Comparison of ENCODE assay signal across 21 cellular contexts in genomic region chr18:54532962-54533361, GRCh38. TPM values are rescaled to one million over a fixed set of nuclear protein-coding genes. Genes with fewer than 3 reads are reported as not detected.
DNase-seq lines count a peak whose midpoint lies in the region; ATAC-seq and TF ChIP-seq lines count a peak whose summit lies in the region.
"Had no signal": no experiment of that assay in that cellular context is flagged by ENCODE, and none has a peak within 500 bp of the region (broad histone marks: within the 10 kb centered on the region; RNA-seq: fewer than 3 reads in every experiment).

No MANE protein-coding gene starts in this region.

- H3K4me1 ChIP-seq in Peyer's patch: no peaks in the 10 kb centered on the region

- no peak overlapping the region for H3K4me3 ChIP-seq in Peyer's patch
- H3K4me3 ChIP-seq: BLaER1, SK-N-MC had no signal

- DNase-seq in activated CD4-positive, alpha-beta T cell treated with anti-CD3 and anti-CD28 coated beads, Interleukin-2, amount 10 ng/mL, durations not matched to agents 24 days and 14 days: peak; percentile 8
- DNase-seq in activated CD4-positive, alpha-beta T cell treated with anti-CD3 and anti-CD28 coated beads, Interleukin-2, amount 50 U/mL, for 1 hour: no peak
- peak; percentile 29 for DNase-seq in HT-29 (ENCODE audit: low spot score)
- no peak for DNase-seq in WTC11 (ENCODE audit: low spot score)
- DNase-seq in Peyer's patch: no peak
- DNase-seq in kidney glomerular epithelial cell (lab: John Stamatoyannopoulos, UW): no peak
- DNase-seq in cardiac septum (ENCODE audit: low spot score): no peak
- DNase-seq: CD4-positive, alpha-beta memory T cell; DMS79; NCI-H187; NCI-H2107; NCI-H226; NCI-H526; SHP77 had no signal

- H3K27me3 ChIP-seq in Peyer's patch: no peaks in the 10 kb centered on the region
- H3K27me3 ChIP-seq: BLaER1 had no signal

- peaks cover 3% of the 10 kb centered on the region for H3K27me3 Mint-ChIP-seq in activated CD4-positive, alpha-beta T cell treated with anti-CD3 and anti-CD28 coated beads, Interleukin-2, amount 10 ng/mL, durations not matched to agents 24 days and 14 days
- peaks cover 6% of the 10 kb centered on the region for H3K27me3 Mint-ChIP-seq in WTC11 (ENCODE audit: low read depth)

- TF ChIP-seq POLR2A in Peyer's patch (IDR thresholded peaks at IDR 0.05): no peak

- CTCF ChIA-PET in WTC11 (lab: Charles Lee): interaction anchor here (1.5 kb wide), 1 partner anchor 88 kb away, joined by 4 read pairs; no protein-coding TSS in a partner anchor

- H3K4me1 Mint-ChIP-seq in activated CD4-positive, alpha-beta T cell treated with anti-CD3 and anti-CD28 coated beads, Interleukin-2, amount 10 ng/mL, durations not matched to agents 24 days and 14 days: no peaks in the 10 kb centered on the region
- peaks cover 57% of the 10 kb centered on the region for H3K4me1 Mint-ChIP-seq in WTC11
- H3K4me1 Mint-ChIP-seq: CD4-positive, alpha-beta memory T cell had no signal

- intact Hi-C loops in activated CD4-positive, alpha-beta T cell treated with anti-CD3 and anti-CD28 coated beads, Interleukin-2, amount 10 ng/mL, durations not matched to agents 24 days and 14 days (cut with micrococcal nuclease): no loop called here
- intact Hi-C loops in cardiac septum (cut with DNase I): no loop called here

- H3K27ac ChIP-seq in Peyer's patch: no peak overlapping the region
- H3K27ac ChIP-seq: SK-N-MC had no signal

- ATAC-seq in WTC11: no peak

- H3K9me3 Mint-ChIP-seq in activated CD4-positive, alpha-beta T cell treated with anti-CD3 and anti-CD28 coated beads, Interleukin-2, amount 10 ng/mL, durations not matched to agents 24 days and 14 days: no peaks in the 10 kb centered on the region
- peaks cover 12% of the 10 kb centered on the region for H3K9me3 Mint-ChIP-seq in WTC11
- H3K9me3 Mint-ChIP-seq: T-helper 2 cell treated with Interferon-gamma antibody and Interleukin-4, amounts not matched to agents 5 μg/mL and 100 μg/mL, for 36 hours had no signal

- no peaks in the 10 kb centered on the region for H3K36me3 ChIP-seq in Peyer's patch
- H3K36me3 ChIP-seq: BLaER1 had no signal

- POLR2A ChIA-PET in WTC11 (lab: Charles Lee): interaction anchor here (0.6 kb wide), 1 partner anchor 15 kb away, joined by 5 read pairs; no protein-coding TSS in a partner anchor

- no peak overlapping the region for H3K27ac Mint-ChIP-seq in activated CD4-positive, alpha-beta T cell treated with anti-CD3 and anti-CD28 coated beads, Interleukin-2, amount 10 ng/mL, durations not matched to agents 24 days and 14 days
- peak overlapping the region; percentile 95 for H3K27ac Mint-ChIP-seq in WTC11
- H3K27ac Mint-ChIP-seq: CD4-positive, alpha-beta memory T cell; T-helper 2 cell treated with Interferon-gamma antibody and Interleukin-4, amounts not matched to agents 5 μg/mL and 100 μg/mL, for 36 hours had no signal

- no peak overlapping the region for H3K4me3 Mint-ChIP-seq in activated CD4-positive, alpha-beta T cell treated with anti-CD3 and anti-CD28 coated beads, Interleukin-2, amount 10 ng/mL, durations not matched to agents 24 days and 14 days
- H3K4me3 Mint-ChIP-seq in WTC11: no peak overlapping the region
- H3K4me3 Mint-ChIP-seq: CD4-positive, alpha-beta memory T cell; T-helper 2 cell treated with Interferon-gamma antibody and Interleukin-4, amounts not matched to agents 5 μg/mL and 100 μg/mL, for 36 hours had no signal

- no peaks in the 10 kb centered on the region for H3K9me3 ChIP-seq in Peyer's patch

- no peaks in the 10 kb centered on the region for H3K36me3 Mint-ChIP-seq in activated CD4-positive, alpha-beta T cell treated with anti-CD3 and anti-CD28 coated beads, Interleukin-2, amount 10 ng/mL, durations not matched to agents 24 days and 14 days (ENCODE audit: low read depth)
- H3K36me3 Mint-ChIP-seq in WTC11: peaks cover 13% of the 10 kb centered on the region
- H3K36me3 Mint-ChIP-seq: CD4-positive, alpha-beta memory T cell had no signal

- no peak for TF ChIP-seq CTCF in WTC11 (IDR thresholded peaks at IDR 0.05)
- TF ChIP-seq CTCF in Peyer's patch (IDR thresholded peaks at IDR 0.05): no peak

TF ChIP-seq in WTC11, 78 proteins besides CTCF, POLR2A, EP300 and RAD21 (continues in another document):
- TF ChIP-seq ZNF532 (CRISPR knock-in tag; IDR thresholded peaks at IDR 0.05; ENCODE audit: borderline replicate concordance): no peak
- TF ChIP-seq CREM (CRISPR knock-in tag; IDR thresholded peaks at IDR 0.05): no peak
- no peak for TF ChIP-seq FOXP1 (CRISPR knock-in tag; IDR thresholded peaks at IDR 0.05; ENCODE audit: borderline replicate concordance)
- TF ChIP-seq ZNF263 (CRISPR knock-in tag; IDR thresholded peaks at IDR 0.05; ENCODE audit: low read depth): no peak
- TF ChIP-seq NR3C1 (CRISPR knock-in tag; conservative IDR thresholded peaks at IDR 0.05; ENCODE audit: low read depth): no peak
- no peak for TF ChIP-seq SMAD4 (CRISPR knock-in tag; IDR thresholded peaks at IDR 0.05)
- no peak for TF ChIP-seq ZNF671 (CRISPR knock-in tag; IDR thresholded peaks at IDR 0.05)
- no peak for TF ChIP-seq FOXJ3 (CRISPR knock-in tag; IDR thresholded peaks at IDR 0.05; ENCODE audit: borderline replicate concordance)
- TF ChIP-seq MYBL2 (CRISPR knock-in tag; IDR thresholded peaks at IDR 0.05): no peak
- TF ChIP-seq IRF2 (CRISPR knock-in tag; IDR thresholded peaks at IDR 0.05; ENCODE audit: borderline replicate concordance, low read depth): no peak
- no peak for TF ChIP-seq RORB (CRISPR knock-in tag; IDR thresholded peaks at IDR 0.05)
- no peak for TF ChIP-seq TP53 (CRISPR knock-in tag; IDR thresholded peaks at IDR 0.05)
- TF ChIP-seq NFYB (CRISPR knock-in tag; conservative IDR thresholded peaks at IDR 0.05; ENCODE audit: low read depth): no peak
- TF ChIP-seq AFF4 (CRISPR knock-in tag; IDR thresholded peaks at IDR 0.05; ENCODE audit: borderline replicate concordance): no peak

RNA-seq across cellular contexts. Expression of gene DYNAP, which starts 58.1 kb away (rescaled TPM):
- total RNA-seq in activated CD4-positive, alpha-beta T cell treated with anti-CD3 and anti-CD28 coated beads, Interleukin-2, amount 10 ng/mL, durations not matched to agents 24 days and 14 days: not detected in 2 replicates
- not detected in 2 replicates for total RNA-seq in HT-29 (2014; rRNA removed; shearing (Covaris generic))
- 0.46 to 0.94 TPM (median 0.50 TPM) in 3 replicates for total RNA-seq in WTC11 (2021)
- not detected for total RNA-seq in Peyer's patch
- total RNA-seq in cardiac septum: not detected
- total RNA-seq: A673; CD4-positive, alpha-beta memory T cell; HT1080; LHCN-M2; RPMI7951 had no signal

Comparison
In these comparisons a context has a peak if more than half of its experiments do, and no peak if none do; other contexts are left out.
1. DNase-seq: peak in activated CD4-positive, alpha-beta T cell treated with anti-CD3 and anti-CD28 coated beads, Interleukin-2, amount 10 ng/mL, durations not matched to agents 24 days and 14 days (single experiment) and HT-29 (single experiment); none in activated CD4-positive, alpha-beta T cell treated with anti-CD3 and anti-CD28 coated beads, Interleukin-2, amount 50 U/mL, for 1 hour (single experiment), WTC11 (single experiment), Peyer's patch (0 of 3), kidney glomerular epithelial cell (single experiment) and cardiac septum (single experiment).